33 cellular contexts compared by ENCODE assay signal in the genomic region with DNA sequence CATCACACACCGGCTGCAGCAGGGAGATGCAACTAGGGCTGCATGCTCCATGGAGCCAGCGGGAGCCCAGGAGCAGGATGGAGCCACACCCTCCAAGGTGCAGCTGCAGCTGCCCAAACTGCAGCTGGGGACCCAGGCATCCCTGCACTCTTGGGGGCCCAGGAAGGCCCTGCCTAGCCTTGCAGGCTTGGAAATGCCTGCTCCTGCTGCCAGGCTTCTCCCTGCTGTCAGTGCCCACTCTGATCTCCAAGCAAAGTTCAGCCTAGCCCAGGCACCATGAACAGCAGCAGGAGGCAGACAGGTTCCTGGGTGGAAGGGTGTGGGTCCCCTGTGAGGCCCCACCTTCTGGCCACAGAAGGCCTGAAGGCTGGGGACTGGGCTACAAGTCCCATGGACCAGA.
A peak's percentile ranks its signal among the peaks of the same experiment; 100 is the strongest.
DNase-seq lines count a peak whose midpoint lies in the region; ATAC-seq and TF ChIP-seq lines count a peak whose summit lies in the region.
"Had no signal": no experiment of that assay in that cellular context is flagged by ENCODE, and none has a peak within 500 bp of the region (broad histone marks: within the 10 kb centered on the region; RNA-seq: fewer than 3 reads in every experiment).

No MANE protein-coding gene starts in this region.

- intact Hi-C loops in posterior vena cava (cut with DNase I) (no loop called here), spleen (cut with DNase I; ENCODE audit: low total_unique reads) (no loop called here), upper lobe of right lung (cut with DNase I) (no loop called here), ascending aorta (cut with DNase I) (no loop called here), left ventricle myocardium inferior (cut with micrococcal nuclease) (no loop called here)

- TF ChIP-seq POLR2A in gastroesophageal sphincter (IDR thresholded peaks at IDR 0.05) = no peak
- no peak for TF ChIP-seq POLR2A in spleen (IDR thresholded peaks at IDR 0.05)

- DNase-seq in posterior vena cava (ENCODE audit: low spot score) = peak; percentile 54
- peak; percentile 59 for DNase-seq in spleen
- DNase-seq in upper lobe of right lung = no peak
- no peak for DNase-seq in ascending aorta (ENCODE audit: low spot score in 2 of 2)
- no peak for DNase-seq in left ventricle myocardium inferior
- DNase-seq in hypothalamus (lab: John Stamatoyannopoulos, UW) = no peak
- DNase-seq: 8988T; ACHN; AML-193; BE2C; C1 segment of cervical spinal cord; Caco-2; Calu3; CD4-positive, alpha-beta memory T cell; CD4-positive, alpha-beta T cell; CD4-positive, CD25-positive, alpha-beta regulatory T cell; CD8-positive, alpha-beta memory T cell; CD8-positive, alpha-beta T cell; COR-L47; DMS 273 treated with DMSO at 0.1 percent for 48 hours; DMS153; DMS53; DMS79; DMS79 treated with DMSO at 0.1 percent for 48 hours; DND-41; EL had no signal

- H3K27me3 ChIP-seq in gastroesophageal sphincter (no peaks in the 10 kb centered on the region), spleen (replicated peaks in 1 of 7) (no peaks in the 10 kb centered on the region), upper lobe of right lung (no peaks in the 10 kb centered on the region), ascending aorta (no peaks in the 10 kb centered on the region), left ventricle myocardium inferior (ENCODE audit: low read depth) (no peaks in the 10 kb centered on the region)
- H3K27me3 ChIP-seq: BE2C; BLaER1; BLaER1 treated with 17β-estradiol and CSF1 and Interleukin-3, amounts not matched to agents 10 nM and 100 nM had no signal

- no CpG with 5 or more reads among the region's 2 CpGs for WGBS in gastroesophageal sphincter (ENCODE audit: low coverage in 1 of 2), 2 donors
- WGBS in spleen, 5 donors = 63 to 90% (median 79%) methylated on average over 1 to 2 of the region's 2 CpGs

- H3K36me3 ChIP-seq in gastroesophageal sphincter (no peaks in the 10 kb centered on the region), spleen (no peaks in the 10 kb centered on the region), upper lobe of right lung (no peaks in the 10 kb centered on the region), ascending aorta (no peaks in the 10 kb centered on the region), left ventricle myocardium inferior (no peaks in the 10 kb centered on the region)
- H3K36me3 ChIP-seq: BE2C; BLaER1; BLaER1 treated with 17β-estradiol and CSF1 and Interleukin-3, amounts not matched to agents 10 nM and 100 nM had no signal

- TF ChIP-seq EP300 in gastroesophageal sphincter (IDR thresholded peaks at IDR 0.05) = no peak

- peak; percentile 43 for ATAC-seq in gastroesophageal sphincter
- ATAC-seq in upper lobe of right lung = peak; percentile 24
- no peak for ATAC-seq in HG03565 (IDR thresholded peaks at IDR 0.05; ENCODE audit: unreplicated experiment)
- ATAC-seq: A549; CD8-positive, alpha-beta T cell had no signal

- H3K4me3 ChIP-seq in gastroesophageal sphincter (no peak overlapping the region), spleen (no peak overlapping the region), upper lobe of right lung (no peak overlapping the region), ascending aorta (no peak overlapping the region), left ventricle myocardium inferior (no peak overlapping the region)
- H3K4me3 ChIP-seq: A549; BLaER1; BLaER1 treated with 17β-estradiol and CSF1 and Interleukin-3, amounts not matched to agents 10 nM and 100 nM had no signal

- H3K9me3 ChIP-seq in gastroesophageal sphincter = no peaks in the 10 kb centered on the region
- peaks cover 0 to 21% (median 8%) of the 10 kb centered on the region in 8 donors for H3K9me3 ChIP-seq in spleen
- H3K9me3 ChIP-seq in upper lobe of right lung = no peaks in the 10 kb centered on the region
- H3K9me3 ChIP-seq in ascending aorta = no peaks in the 10 kb centered on the region
- H3K9me3 ChIP-seq in left ventricle myocardium inferior (replicated peaks) = no peaks in the 10 kb centered on the region
- H3K9me3 ChIP-seq: A549, BE2C, Caco-2 had no signal

- no peak for TF ChIP-seq CTCF in gastroesophageal sphincter (IDR thresholded peaks at IDR 0.05)
- no peak for TF ChIP-seq CTCF in spleen (IDR thresholded peaks at IDR 0.05 in 8 of 11, conservative IDR thresholded peaks at IDR 0.05 in 3 of 11)
- TF ChIP-seq CTCF in upper lobe of right lung (IDR thresholded peaks at IDR 0.05) = no peak
- no peak for TF ChIP-seq CTCF in ascending aorta (IDR thresholded peaks at IDR 0.05)
- no peak for TF ChIP-seq CTCF in left ventricle myocardium inferior (IDR thresholded peaks at IDR 0.05; ENCODE audit: borderline replicate concordance)

- H3K27ac ChIP-seq in gastroesophageal sphincter (no peak overlapping the region), spleen (no peak overlapping the region), upper lobe of right lung (no peak overlapping the region), ascending aorta (no peak overlapping the region), left ventricle myocardium inferior (replicated peaks) (no peak overlapping the region)
- H3K27ac ChIP-seq: 22Rv1; A549; BLaER1; BLaER1 treated with 17β-estradiol and CSF1 and Interleukin-3, amounts not matched to agents 10 nM and 100 nM; C4-2B had no signal

- H3K4me1 ChIP-seq in gastroesophageal sphincter (no peaks in the 10 kb centered on the region), spleen (no peaks in the 10 kb centered on the region), upper lobe of right lung (no peaks in the 10 kb centered on the region), ascending aorta (no peaks in the 10 kb centered on the region), left ventricle myocardium inferior (no peaks in the 10 kb centered on the region)
- H3K4me1 ChIP-seq: A549; BE2C; BLaER1; BLaER1 treated with 17β-estradiol and CSF1 and Interleukin-3, amounts not matched to agents 10 nM and 100 nM; Caco-2 had no signal

Comparison
In these comparisons a context has a peak if more than half of its experiments do, and no peak if none do; other contexts are left out.
1. DNase-seq: peak in posterior vena cava (single experiment) and spleen (single experiment); none in upper lobe of right lung (single experiment), ascending aorta (0 of 2), left ventricle myocardium inferior (single experiment) and hypothalamus (0 of 51).